Comparison of ENCODE assay signal across 2 cellular contexts in the genomic region with DNA sequence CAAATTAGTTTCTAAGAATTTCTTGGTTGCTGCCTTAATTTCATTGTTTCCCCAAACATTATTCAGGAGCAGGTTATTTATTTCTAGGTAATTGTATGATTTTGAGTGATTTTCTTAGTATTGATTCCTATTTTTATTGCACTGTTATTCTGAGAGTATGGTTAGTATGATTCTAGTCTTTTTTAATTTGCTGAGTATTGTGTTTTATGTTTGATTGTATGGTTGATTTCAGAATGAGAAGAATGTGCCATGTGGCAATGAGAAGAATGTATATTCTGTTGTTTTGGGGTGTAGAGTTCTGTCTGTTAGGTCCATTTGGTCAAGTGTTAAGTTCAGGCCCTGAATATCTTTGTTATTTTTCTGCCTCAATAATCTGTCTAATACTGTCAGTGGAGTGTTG.
TF ChIP-seq lines count a peak whose summit lies in the region.

No MANE protein-coding gene starts in this region.

TF ChIP-seq in HepG2, 621 proteins besides CTCF, POLR2A, EP300 and RAD21:
- TF ChIP-seq ZNF296 (CRISPR knock-in tag; conservative IDR thresholded peaks at IDR 0.05) (no peak), MAFK (conservative IDR thresholded peaks at IDR 0.05 in 1 of 2, IDR thresholded peaks at IDR 0.05 in 1 of 2; ENCODE audit: low read length in 2 of 2) (peak; percentile 15 to 61; a peak in 2 of 4 replicates), MAFF (IDR thresholded peaks at IDR 0.05; ENCODE audit: low read depth, low read length) (peak; percentile 35; the same call in 1 of the 2 replicates)

TF ChIP-seq in IMR-90, 13 proteins besides CTCF, POLR2A, EP300 and RAD21:
- TF ChIP-seq MAFK (IDR thresholded peaks at IDR 0.05; ENCODE audit: low read depth, low read length): peak; percentile 58
- no peak for TF ChIP-seq MAZ (IDR thresholded peaks at IDR 0.05; ENCODE audit: borderline replicate concordance, low read depth, low read length)
